ENCODE assay signal across 18 cellular contexts in the genomic region with DNA sequence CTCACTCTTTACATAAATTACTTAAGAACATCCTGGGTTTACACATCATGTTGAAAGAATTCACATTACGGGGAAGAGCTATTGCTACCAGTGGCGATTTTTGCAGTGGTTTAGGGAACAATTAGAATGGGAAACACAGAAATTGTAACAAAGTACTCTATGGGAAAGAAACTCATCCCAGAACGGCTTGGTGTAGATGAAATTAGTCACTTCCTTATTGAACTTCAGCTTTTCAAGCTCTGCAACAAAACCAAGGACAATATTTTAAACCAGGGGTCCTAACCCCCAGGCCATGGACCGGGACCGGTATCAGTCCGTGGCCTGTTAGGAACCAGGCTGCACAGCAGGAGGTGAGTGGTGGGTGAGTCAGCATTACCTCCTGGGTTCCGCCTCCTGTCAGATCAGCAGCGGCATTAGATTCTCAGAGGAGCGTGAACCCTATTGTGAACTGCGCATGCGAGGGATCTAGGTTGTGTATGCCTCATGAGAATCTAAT. TPM values are rescaled to one million over a fixed set of nuclear protein-coding genes. Genes with fewer than 3 reads are reported as not detected.
A peak's percentile ranks its signal among the peaks of the same experiment; 100 is the strongest.
DNase-seq lines count a peak whose midpoint lies in the region; ATAC-seq and TF ChIP-seq lines count a peak whose summit lies in the region.
"Had no signal": no experiment of that assay in that cellular context is flagged by ENCODE, and none has a peak within 500 bp of the region (broad histone marks: within the 10 kb centered on the region; RNA-seq: fewer than 3 reads in every experiment).

No MANE protein-coding gene starts in this region.

- POLR2A ChIA-PET in CD4-positive, alpha-beta T cell (lab: Charles Lee): no interaction called here

- intact Hi-C loops in CD4-positive, alpha-beta T cell (cut with DNase I, micrococcal nuclease): no loop called here
- intact Hi-C loops in lower leg skin (cut with DNase I; ENCODE audit: low total_unique reads): no loop called here

- CTCF ChIA-PET in CD4-positive, alpha-beta T cell (lab: Charles Lee): no interaction called here

- DNase-seq in ELR (ENCODE audit: low read depth): peak; percentile 62
- DNase-seq in NCI-H2227 (lab: John Stamatoyannopoulos, UW; ENCODE audit: unreplicated experiment): peak; percentile 27
- peak; percentile 47 for DNase-seq in astrocyte of the hippocampus (ENCODE audit: low read depth, low spot score)
- peak; percentile 81 for DNase-seq in kidney epithelial cell (ENCODE audit: low read depth)
- DNase-seq in CD4-positive, alpha-beta T cell: no peak
- no peak for DNase-seq in medulla oblongata (ENCODE audit: extremely low spot score)
- DNase-seq in WERI-Rb-1: no peak
- DNase-seq in lower leg skin (ENCODE audit: low spot score in 2 of 2): no peak
- DNase-seq: activated B cell treated with CpG ODN at 0.5 μM for 24 hours; activated CD8-positive, alpha-beta memory T cell treated with anti-CD3 and anti-CD28 coated beads, Interleukin-2, amount 10 ng/mL, durations not matched to agents 7 days and 5 days; activated naive CD4-positive, alpha-beta T cell; DMS79 treated with DMSO at 0.1 percent for 48 hours; effector memory CD8-positive, alpha-beta T cell; gastrocnemius medialis; stimulated activated CD4-positive, alpha-beta T cell treated with anti-CD3 and anti-CD28 coated beads, Interleukin-15, amount 100 ng/mL, for 24 hours had no signal

- no peaks in the 10 kb centered on the region for H3K36me3 Mint-ChIP-seq in CD4-positive, alpha-beta T cell (ENCODE audit: low read depth)
- H3K36me3 Mint-ChIP-seq: activated CD8-positive, alpha-beta memory T cell treated with anti-CD3 and anti-CD28 coated beads, Interleukin-2, amount 10 ng/mL, durations not matched to agents 7 days and 5 days; brain had no signal

- TF ChIP-seq CTCF in kidney epithelial cell (IDR thresholded peaks at IDR 0.05; ENCODE audit: insufficient read depth, low read length, poor library complexity, severe bottlenecking) (no peak), WERI-Rb-1 (IDR thresholded peaks at IDR 0.05; ENCODE audit: low read depth, low read length) (no peak), lower leg skin (IDR thresholded peaks at IDR 0.05) (no peak)
- no peak for TF ChIP-seq CTCF in CD4-positive, alpha-beta T cell (IDR thresholded peaks at IDR 0.05)

- H3K27ac ChIP-seq in CD4-positive, alpha-beta T cell (ENCODE audit: low read depth, low read length): no peak overlapping the region
- H3K27ac ChIP-seq in WERI-Rb-1: no peak overlapping the region
- H3K27ac ChIP-seq: gastrocnemius medialis, parathyroid adenoma had no signal

- no peak for TF ChIP-seq POLR2A in lower leg skin (IDR thresholded peaks at IDR 0.05)

- no peak overlapping the region for H3K4me3 ChIP-seq in kidney epithelial cell (ENCODE audit: low read depth, low read length)
- no peak overlapping the region for H3K4me3 ChIP-seq in WERI-Rb-1 (ENCODE audit: low read depth, low read length)
- H3K4me3 ChIP-seq in lower leg skin (ENCODE audit: low read depth, poor library complexity, severe bottlenecking): no peak overlapping the region
- H3K4me3 ChIP-seq: gastrocnemius medialis had no signal

- H3K36me3 ChIP-seq in kidney epithelial cell (ENCODE audit: control insufficient read depth, insufficient read depth, low read length): no peaks in the 10 kb centered on the region
- H3K36me3 ChIP-seq in WERI-Rb-1: no peaks in the 10 kb centered on the region
- H3K36me3 ChIP-seq: gastrocnemius medialis had no signal

- no peak for ATAC-seq in CD4-positive, alpha-beta T cell (ENCODE audit: poor library complexity)
- ATAC-seq: activated CD8-positive, alpha-beta memory T cell treated with anti-CD3 and anti-CD28 coated beads, Interleukin-2, amount 10 ng/mL, durations not matched to agents 7 days and 5 days; effector memory CD8-positive, alpha-beta T cell; gastrocnemius medialis; SK-N-SH treated with all-trans-retinoic acid at 6 μM for 48 hours had no signal

- WGBS in lower leg skin, 2 donors: 38 to 50% methylated on average over 11 of the region's 11 CpGs

- H3K9me3 Mint-ChIP-seq in CD4-positive, alpha-beta T cell: peaks cover 5% of the 10 kb centered on the region
- H3K9me3 Mint-ChIP-seq: effector memory CD8-positive, alpha-beta T cell had no signal

- H3K4me1 Mint-ChIP-seq in CD4-positive, alpha-beta T cell (ENCODE audit: low read depth): no peaks in the 10 kb centered on the region
- H3K4me1 Mint-ChIP-seq: activated B cell treated with CpG ODN at 0.5 μM for 24 hours; activated CD8-positive, alpha-beta memory T cell treated with anti-CD3 and anti-CD28 coated beads, Interleukin-2, amount 10 ng/mL, durations not matched to agents 7 days and 5 days had no signal

- no peak overlapping the region for H3K27ac Mint-ChIP-seq in CD4-positive, alpha-beta T cell
- H3K27ac Mint-ChIP-seq: activated B cell treated with CpG ODN at 0.5 μM for 24 hours; activated CD8-positive, alpha-beta memory T cell treated with anti-CD3 and anti-CD28 coated beads, Interleukin-2, amount 10 ng/mL, durations not matched to agents 7 days and 5 days; effector memory CD8-positive, alpha-beta T cell had no signal

- H3K27me3 ChIP-seq in kidney epithelial cell (ENCODE audit: control insufficient read depth, insufficient read depth, low read length) (no peaks in the 10 kb centered on the region), WERI-Rb-1 (ENCODE audit: insufficient read depth, low read depth, severe bottlenecking) (peaks cover 19% of the 10 kb centered on the region)
- H3K27me3 ChIP-seq in CD4-positive, alpha-beta T cell (ENCODE audit: control insufficient read depth, insufficient read depth, low read length): no peaks in the 10 kb centered on the region

- peaks cover 60% of the 10 kb centered on the region for H3K27me3 Mint-ChIP-seq in CD4-positive, alpha-beta T cell

- no peak overlapping the region for H3K4me3 Mint-ChIP-seq in CD4-positive, alpha-beta T cell
- H3K4me3 Mint-ChIP-seq: activated B cell treated with CpG ODN at 0.5 μM for 24 hours; activated CD8-positive, alpha-beta memory T cell treated with anti-CD3 and anti-CD28 coated beads, Interleukin-2, amount 10 ng/mL, durations not matched to agents 7 days and 5 days; brain; effector memory CD8-positive, alpha-beta T cell had no signal

- H3K9me3 ChIP-seq in CD4-positive, alpha-beta T cell (ENCODE audit: control insufficient read depth, low read length): no peaks in the 10 kb centered on the region
- no peaks in the 10 kb centered on the region for H3K9me3 ChIP-seq in WERI-Rb-1 (ENCODE audit: severe bottlenecking)

RNA-seq across cellular contexts. Expression of gene FICD, which starts 32.3 kb away (rescaled TPM):
- total RNA-seq in kidney epithelial cell (6.9 and 8.4 TPM in 2 replicates), lower leg skin (1 to 10 TPM; 1.8 to 5.2 (median 3.6) TPM)
- 1 to 10 TPM; 2.7 to 3.2 TPM for total RNA-seq in CD4-positive, alpha-beta T cell

Comparison
In these comparisons a context has a peak if more than half of its experiments do, and no peak if none do; other contexts are left out.
1. DNase-seq: peak in ELR (single experiment), NCI-H2227 (single experiment), astrocyte of the hippocampus (single experiment) and kidney epithelial cell (single experiment); none in CD4-positive, alpha-beta T cell (0 of 10), medulla oblongata (single experiment), WERI-Rb-1 (single experiment) and lower leg skin (0 of 2).